ENCODE assay signal across 15 cellular contexts in the genomic region with DNA sequence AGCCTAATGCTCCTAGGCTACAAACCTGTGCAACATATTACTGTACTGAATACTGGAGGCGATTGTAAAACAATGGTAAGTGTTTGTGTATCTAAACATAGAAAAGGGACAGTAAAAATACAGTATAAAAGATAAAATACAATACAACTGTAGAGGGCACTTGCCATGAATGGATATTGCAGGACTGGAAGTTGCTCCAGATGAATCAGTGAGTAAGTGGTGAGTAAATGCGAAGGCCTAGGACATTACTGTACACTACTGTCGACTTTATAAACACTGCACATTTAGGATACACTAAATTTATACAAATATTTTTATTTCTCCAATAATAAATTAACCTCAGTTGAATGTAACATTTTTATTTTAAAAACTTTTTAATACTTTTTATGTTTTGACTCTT.
"Had no signal": no experiment of that assay in that cellular context is flagged by ENCODE, and none has a peak within 500 bp of the region (broad histone marks: within the 10 kb centered on the region; RNA-seq: fewer than 3 reads in every experiment).

No MANE protein-coding gene starts in this region.

- H3K4me3 ChIP-seq: dorsolateral prefrontal cortex, esophagus squamous epithelium, mucosa of descending colon, skin epidermis, transverse colon had no signal

- H3K36me3 Mint-ChIP-seq: activated CD4-positive, alpha-beta memory T cell treated with anti-CD3 and anti-CD28 coated beads for 36 hours; activated naive CD4-positive, alpha-beta T cell treated with anti-CD3 and anti-CD28 coated beads, Interleukin-2, amount 50 U/mL, for 72 hours; naive thymus-derived CD8-positive, alpha-beta T cell had no signal

- H3K4me1 Mint-ChIP-seq: naive thymus-derived CD8-positive, alpha-beta T cell had no signal

- H3K27ac ChIP-seq: dorsolateral prefrontal cortex, esophagus squamous epithelium, neutrophil, skin epidermis, transverse colon, VCaP had no signal

- H3K4me3 Mint-ChIP-seq: activated CD4-positive, alpha-beta memory T cell treated with anti-CD3 and anti-CD28 coated beads for 36 hours; activated T-cell treated with anti-CD3 and anti-CD28 coated beads, Interleukin-2, amount 50 U/mL, for 4 hours; naive thymus-derived CD8-positive, alpha-beta T cell had no signal

- H3K27ac Mint-ChIP-seq: activated CD4-positive, alpha-beta memory T cell treated with anti-CD3 and anti-CD28 coated beads for 36 hours; activated naive CD4-positive, alpha-beta T cell treated with anti-CD3 and anti-CD28 coated beads, Interleukin-2, amount 50 U/mL, for 72 hours; naive thymus-derived CD8-positive, alpha-beta T cell had no signal

- H3K4me1 ChIP-seq: esophagus squamous epithelium, transverse colon had no signal

- H3K9me3 ChIP-seq: esophagus squamous epithelium, mucosa of descending colon, neutrophil, transverse colon had no signal

- H3K27me3 Mint-ChIP-seq: activated CD4-positive, alpha-beta memory T cell treated with anti-CD3 and anti-CD28 coated beads for 36 hours; naive thymus-derived CD8-positive, alpha-beta T cell had no signal

- H3K36me3 ChIP-seq: esophagus squamous epithelium, neutrophil, transverse colon had no signal

- H3K9me3 Mint-ChIP-seq: activated CD4-positive, alpha-beta memory T cell treated with anti-CD3 and anti-CD28 coated beads for 36 hours had no signal

- DNase-seq: activated CD4-positive, alpha-beta memory T cell treated with anti-CD3 and anti-CD28 coated beads for 36 hours; activated effector memory CD4-positive, alpha-beta T cell treated with anti-CD3 and anti-CD28 coated beads, Interleukin-2, amount 50 U/mL, for 16 hours; activated T-cell treated with anti-CD3 and anti-CD28 coated beads, Interleukin-2, amount 50 U/mL, for 4 hours; dorsolateral prefrontal cortex; esophagus squamous epithelium; left colon; mucosa of descending colon; naive thymus-derived CD8-positive, alpha-beta T cell; posterior cingulate gyrus; T1000; transverse colon had no signal

- ATAC-seq: activated naive CD4-positive, alpha-beta T cell treated with anti-CD3 and anti-CD28 coated beads, Interleukin-2, amount 50 U/mL, for 72 hours; activated T-cell treated with anti-CD3 and anti-CD28 coated beads, Interleukin-2, amount 50 U/mL, for 4 hours; left colon; mucosa of descending colon; naive thymus-derived CD8-positive, alpha-beta T cell had no signal

- H3K27me3 ChIP-seq: dorsolateral prefrontal cortex, esophagus squamous epithelium, neutrophil, transverse colon had no signal
